8 cellular contexts compared by ENCODE assay signal in the genomic region with DNA sequence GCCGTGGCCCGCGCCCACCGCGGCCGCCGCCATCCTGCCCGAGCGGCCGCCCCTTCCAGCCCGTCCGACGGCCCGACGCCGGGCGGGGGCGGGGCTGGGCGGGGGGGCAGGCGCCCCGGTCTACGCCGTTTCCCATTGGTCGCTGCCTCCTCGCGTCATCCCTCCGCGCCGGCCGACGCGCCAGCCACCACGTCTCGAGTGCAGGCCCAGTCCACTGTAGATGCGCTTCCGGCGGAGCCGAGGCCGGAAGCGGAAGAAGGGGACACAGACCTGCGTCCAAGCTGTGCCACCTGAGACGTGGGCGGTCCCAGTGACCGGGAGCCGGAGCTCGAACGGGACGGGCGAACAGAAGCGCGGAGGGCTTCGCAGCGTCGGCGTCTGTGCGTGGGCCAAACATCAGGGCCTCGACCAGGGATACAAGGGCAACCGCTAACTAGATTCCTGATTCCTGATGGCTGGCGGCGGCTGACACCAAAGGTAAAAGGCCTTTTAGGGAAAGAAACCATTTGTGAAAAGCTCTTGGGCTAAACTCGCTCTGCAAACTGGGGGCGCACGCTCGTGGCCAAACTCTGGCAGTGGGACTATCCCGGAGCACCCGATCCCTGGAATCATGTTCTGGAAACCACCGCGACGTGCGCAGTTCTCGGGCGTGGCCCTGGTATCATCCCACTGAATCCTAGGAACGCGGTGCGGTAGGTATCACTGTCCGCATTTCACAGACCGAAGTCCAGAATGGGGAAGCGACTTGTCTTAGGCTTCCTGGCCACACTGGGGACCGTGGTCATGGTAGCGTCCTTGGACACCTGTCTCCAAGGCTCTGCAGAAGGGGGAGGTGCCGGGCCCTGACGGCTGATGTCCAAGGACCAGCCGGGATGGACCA. TPM values are rescaled to one million over a fixed set of nuclear protein-coding genes. Genes with fewer than 3 reads are reported as not detected.
DNase-seq lines count a peak whose midpoint lies in the region; ATAC-seq and TF ChIP-seq lines count a peak whose summit lies in the region.

A gene (minus strand): TSS at position 84 of the 880 bp plus-strand sequence. CDS start 51 bp downstream, at position 33.

- peaks cover 0 to 3% (median 0%) of the 10 kb centered on the region in 7 donors for H3K9me3 Mint-ChIP-seq in CD14-positive monocyte

- peak; percentile 95 for DNase-seq in CD14-positive monocyte (ENCODE audit: low spot score)
- peak; percentile 98 for DNase-seq in NCI-H69 (lab: John Stamatoyannopoulos, UW)
- DNase-seq in activated CD4-positive, alpha-beta T cell treated with anti-CD3 and anti-CD28 coated beads, Interleukin-2, amount 50 U/mL, for 24 hours (ENCODE audit: low read depth in 1 of 2, low spot score in 1 of 2): peak; percentile 83 to 84
- peak; percentile 96 for DNase-seq in dedifferentiated amniotic fluid mesenchymal stem cell (ENCODE audit: extremely low spot score)
- DNase-seq in left lobe of liver (ENCODE audit: low spot score): peak; percentile 98
- DNase-seq in stimulated activated CD4-positive, alpha-beta T cell treated with anti-CD3 and anti-CD28 coated beads, Interleukin-2, amount 100 ng/mL, for 24 hours: peak; percentile 91 to 93

- no peak for TF ChIP-seq CTCF in CD14-positive monocyte (IDR thresholded peaks at IDR 0.05)

- peak within 1 kb of the TSS; percentile 98 to 99 for H3K4me3 Mint-ChIP-seq in CD14-positive monocyte

- peaks cover 47 to 60% of the 10 kb centered on the region in 2 donors for H3K36me3 Mint-ChIP-seq in CD14-positive monocyte

- H3K27ac Mint-ChIP-seq in CD14-positive monocyte: peak within 1 kb of the TSS; percentile 97 to 99 (median 98)

- H3K27me3 Mint-ChIP-seq in CD14-positive monocyte (ENCODE audit: low read depth in 3 of 3): no peaks in the 10 kb centered on the region

- intact Hi-C loops in CD14-positive monocyte (cut with micrococcal nuclease): loop anchor here (2.0 to 5.0 kb wide), 3 partner anchors 14 to 55 kb away; a partner anchor contains a TSS

- H3K4me1 Mint-ChIP-seq in CD14-positive monocyte: peaks cover 32% of the 10 kb centered on the region

- ATAC-seq in GM19372 (IDR thresholded peaks at IDR 0.05; ENCODE audit: low read depth, unreplicated experiment) (peak; percentile 90), HG03521 (IDR thresholded peaks at IDR 0.05; ENCODE audit: unreplicated experiment) (peak; percentile 79), left lobe of liver (peak; percentile 86)

RNA-seq across cellular contexts. Expression of the gene that starts here (rescaled TPM):
- polyA plus RNA-seq in CD14-positive monocyte: 10 to 100 TPM; 12.1 to 13.5 TPM
- 22.9 TPM for total RNA-seq in left lobe of liver

Comparison
In these comparisons a context has a peak if more than half of its experiments do, and no peak if none do; other contexts are left out.
1. Peak in every context shown above with its lines: DNase-seq and ATAC-seq.